Comparison of ENCODE assay signal across 20 cellular contexts in genomic region chrX:10007604-10008003, GRCh38. TPM values are rescaled to one million over a fixed set of nuclear protein-coding genes. Genes with fewer than 3 reads are reported as not detected.
DNase-seq lines count a peak whose midpoint lies in the region; ATAC-seq, FAIRE-seq and TF ChIP-seq lines count a peak whose summit lies in the region.
"Had no signal": no experiment of that assay in that cellular context is flagged by ENCODE, and none has a peak within 500 bp of the region (broad histone marks: within the 10 kb centered on the region; RNA-seq: fewer than 3 reads in every experiment).

No MANE protein-coding gene starts in this region.

- TF ChIP-seq RAD21 in A549 (conservative IDR thresholded peaks at IDR 0.05 in 1 of 2, IDR thresholded peaks at IDR 0.05 in 1 of 2), result no peak

- H3K4me3 ChIP-seq in A549 (no peak overlapping the region), GM23248 (no peak overlapping the region), heart left ventricle (no peak overlapping the region)
- H3K4me3 ChIP-seq: coronary artery, GM23338 had no signal

- H3K4me3 Mint-ChIP-seq in T-helper 17 cell (no peak overlapping the region), immature natural killer cell (no peak overlapping the region)
- H3K4me3 Mint-ChIP-seq: GM23338, T-cell had no signal

- no peaks in the 10 kb centered on the region for H4K20me1 ChIP-seq in GM23248 (ENCODE audit: insufficient read depth)

- H3K36me3 Mint-ChIP-seq in T-helper 17 cell (ENCODE audit: low read depth) (no peaks in the 10 kb centered on the region), immature natural killer cell (no peaks in the 10 kb centered on the region)
- H3K36me3 Mint-ChIP-seq: T-cell had no signal

- no peak for FAIRE-seq in A549 (lab: Jason Lieb, UNC)

- H3K79me2 ChIP-seq in GM23248 (ENCODE audit: insufficient read depth), result no peaks in the 10 kb centered on the region

- no peaks in the 10 kb centered on the region for H3K9me3 Mint-ChIP-seq in immature natural killer cell
- H3K9me3 Mint-ChIP-seq: T-cell had no signal

- H3K4me2 ChIP-seq in A549, result no peak overlapping the region
- no peak overlapping the region for H3K4me2 ChIP-seq in GM23248 (ENCODE audit: unreplicated experiment)
- H3K4me2 ChIP-seq: GM23338 had no signal

- no peak overlapping the region for H2AFZ ChIP-seq in GM23248
- H2AFZ ChIP-seq: GM23338 had no signal

- in situ Hi-C loops in GM23248 (cut with MboI), result no loop called here

- peaks cover 15% of the 10 kb centered on the region; the same call in 1 of the 2 replicates for H3F3A ChIP-seq in GM23248 (ENCODE audit: insufficient read depth)

- H3K27me3 ChIP-seq in GM23248 (replicated peaks; ENCODE audit: insufficient read depth) (no peaks in the 10 kb centered on the region), heart left ventricle (peaks cover 0 to 11% (median 0%) of the 10 kb centered on the region in 9 donors)

- no peak for TF ChIP-seq POLR2A in A549 (IDR thresholded peaks at IDR 0.05; ENCODE audit: low read length)
- no peak for TF ChIP-seq POLR2A in heart left ventricle (IDR thresholded peaks at IDR 0.05)

- H3K36me3 ChIP-seq in GM23248 (ENCODE audit: low read depth), result no peaks in the 10 kb centered on the region
- no peaks in the 10 kb centered on the region for H3K36me3 ChIP-seq in heart left ventricle

- TF ChIP-seq CTCF in A549 (IDR thresholded peaks at IDR 0.05) (no peak), heart left ventricle (IDR thresholded peaks at IDR 0.05) (no peak)

- POLR2A ChIA-PET in A549 (lab: Yijun Ruan, JAX), result no interaction called here

- no peaks in the 10 kb centered on the region for H3K9me2 ChIP-seq in GM23248 (ENCODE audit: insufficient read depth)

- no peak overlapping the region for H3K9ac ChIP-seq in GM23248

- ATAC-seq in A549 (no peak), T-helper 17 cell (no peak), heart left ventricle (peak in 3 of 4 donors; percentile 48 to 59 (median 58)), HG03108 (IDR thresholded peaks at IDR 0.05; ENCODE audit: unreplicated experiment) (no peak), GM21825 (IDR thresholded peaks at IDR 0.05; ENCODE audit: unreplicated experiment) (no peak)
- ATAC-seq: activated CD4-positive, CD25-positive, alpha-beta regulatory T cell treated with anti-CD3 and anti-CD28 coated beads, Interleukin-2, amount 50 U/mL, for 24 hours; GM23338; sciatic nerve; T-cell had no signal

- H3K9me3 ChIP-seq in A549, result 0 out of 3 replicates have a peak, but pooled peaks cover 3% of the 10 kb centered on the region
- H3K9me3 ChIP-seq in GM23248 (ENCODE audit: low read depth), result no peaks in the 10 kb centered on the region
- H3K9me3 ChIP-seq in T-helper 17 cell (ENCODE audit: control insufficient read depth, low read length, poor library complexity, severe bottlenecking), result no peaks in the 10 kb centered on the region
- no peaks in the 10 kb centered on the region for H3K9me3 ChIP-seq in heart left ventricle

- H3K4me1 Mint-ChIP-seq in T-helper 17 cell (peaks cover 15% of the 10 kb centered on the region), immature natural killer cell (peaks cover 15 to 24% of the 10 kb centered on the region in 2 donors)

- intact Hi-C loops in heart left ventricle (cut with DNase I), result no loop called here

- DNase-seq in A549 (ENCODE audit: low read depth in 1 of 2, low spot score in 1 of 2), result no peak
- DNase-seq in GM23248, result peak; percentile 53
- no peak for DNase-seq in T-helper 17 cell
- no peak for DNase-seq in heart left ventricle
- DNase-seq in cerebellar nuclear complex (lab: John Stamatoyannopoulos, UW), result no peak
- DNase-seq in immature natural killer cell, result no peak
- DNase-seq: activated gamma-delta T cell treated with Interleukin-2 at 50 U/mL for 16 hours, kidney glomerular epithelial cell, NCI-H2029 treated with DMSO at 0.1 percent for 48 hours, NCI-H82, T-cell had no signal

- TF ChIP-seq EP300 in A549 (IDR thresholded peaks at IDR 0.05), result no peak

- 67% methylated on average over 4 of the region's 4 CpGs for WGBS in A549 (ENCODE audit: missing lambda C conversion rate)
- 46 to 67% methylated on average over 4 of the region's 4 CpGs for WGBS in GM23248 (ENCODE audit: low coverage in 1 of 2, low lambda C conversion rate in 2 of 2, missing lambda C conversion rate in 2 of 2), 2 experiments
- 49 to 63% (median 54%) methylated on average over 4 of the region's 4 CpGs for WGBS in heart left ventricle, 4 donors

- no peaks in the 10 kb centered on the region for H3K27me3 Mint-ChIP-seq in T-helper 17 cell
- H3K27me3 Mint-ChIP-seq in immature natural killer cell (ENCODE audit: low read depth in 3 of 3), result peaks cover 2 to 7% (median 3%) of the 10 kb centered on the region in 3 donors

- H3K4me1 ChIP-seq in A549 (peaks cover 74% of the 10 kb centered on the region), GM23248 (ENCODE audit: insufficient read depth) (peaks cover 24% of the 10 kb centered on the region), heart left ventricle (peaks cover 0 to 21% (median 2%) of the 10 kb centered on the region in 12 donors)

- peak overlapping the region; percentile 53 for H3K27ac Mint-ChIP-seq in T-helper 17 cell
- H3K27ac Mint-ChIP-seq in immature natural killer cell, result no peak overlapping the region
- H3K27ac Mint-ChIP-seq: GM23338 had no signal

- CTCF ChIA-PET in A549 (lab: Yijun Ruan, JAX), result no interaction called here

- H3K27ac ChIP-seq in A549 (peak overlapping the region; percentile 29 to 84; a peak in 5 of 6 replicates), GM23248 (no peak overlapping the region), heart left ventricle (peak overlapping the region in 2 of 12 donors; percentile 33 to 56)
- H3K27ac ChIP-seq: coronary artery, RWPE1 had no signal

TF ChIP-seq in A549, 52 proteins besides CTCF, POLR2A, EP300 and RAD21:
- TF ChIP-seq HOXB5 (CRISPR knock-in tag; IDR thresholded peaks at IDR 0.05) (no peak), BHLHE40 (IDR thresholded peaks at IDR 0.05; ENCODE audit: low read depth, low read length) (no peak)

RNA-seq across cellular contexts. Expression of gene CLDN34, which starts 40.4 kb away (rescaled TPM):
- polyA plus RNA-seq in A549 (2011; rRNA removed) (not detected in 2 replicates), A549 (2017; fragmentation: RNase III; extraction: RNeasy Plus Mini Kit Qiagen cat#74134 plus additional on column Dnase treatment) (not detected in 3 replicates), GM23248 (2016; fragmentation: Nextera tagmentation; extraction: Ambion mirVana) (not detected in 2 replicates), heart left ventricle (not detected), immature natural killer cell (not detected)
- polyA plus RNA-seq in A549 (2012; cell fraction: cytosol; rRNA removed), result not detected in 2 replicates
- polyA plus RNA-seq in A549 (2012; cell fraction: nucleus; rRNA removed), result not detected in 2 replicates
- not detected in 2 replicates for polyA minus RNA-seq in A549 (2011; rRNA and poly(A)+ RNA removed)
- not detected in 2 replicates for total RNA-seq in GM23248 (2014; rRNA removed; shearing (Covaris generic))
- total RNA-seq in T-helper 17 cell (not detected), heart left ventricle (not detected)
- total RNA-seq: GM23338, mononuclear cell, sciatic nerve, subcutaneous adipose tissue, T-cell had no signal
- polyA plus RNA-seq: GM23338 had no signal

Comparison
In these comparisons a context has a peak if more than half of its experiments do, and no peak if none do; other contexts are left out.
1. ATAC-seq: peak in heart left ventricle (3 of 4); none in A549 (0 of 2), T-helper 17 cell (single experiment), HG03108 (single experiment) and GM21825 (single experiment).